ENCODE assay signal across 26 cellular contexts in genomic region chr10:114802177-114802576, GRCh38.
"Had no signal": no experiment of that assay in that cellular context is flagged by ENCODE, and none has a peak within 500 bp of the region (broad histone marks: within the 10 kb centered on the region; RNA-seq: fewer than 3 reads in every experiment).

No MANE protein-coding gene starts in this region.

- H3K4me3 ChIP-seq: dorsolateral prefrontal cortex, lower lobe of right lung, pancreas, right lobe of liver, suprapubic skin, transverse colon, uterus had no signal

- H3K27ac Mint-ChIP-seq: activated B cell treated with CpG ODN at 0.5 μM for 24 hours; activated naive CD8-positive, alpha-beta T cell; endodermal cell had no signal

- H3K9me3 ChIP-seq: lower lobe of right lung, neutrophil, pancreas, right lobe of liver, suprapubic skin, transverse colon, uterus had no signal

- ATAC-seq: lower lobe of right lung, pancreas, right lobe of liver had no signal

- H3K27me3 ChIP-seq: dorsolateral prefrontal cortex, neutrophil, pancreas, right lobe of liver, suprapubic skin, transverse colon, uterus had no signal

- H3K36me3 ChIP-seq: lower lobe of right lung, neutrophil, pancreas, right lobe of liver, suprapubic skin, transverse colon, uterus had no signal

- H3K27ac ChIP-seq: dorsolateral prefrontal cortex, epithelial cell of prostate, lower lobe of right lung, neutrophil, pancreas, right lobe of liver, suprapubic skin, transverse colon, uterus had no signal

- DNase-seq: activated B cell treated with CpG ODN at 0.5 μM for 24 hours; activated gamma-delta T cell; activated T-cell treated with anti-CD3 and anti-CD28 coated beads, Interleukin-2, amount 50 U/mL, for 24 hours; amygdala; caudate nucleus; dorsolateral prefrontal cortex; endodermal cell; foreskin fibroblast; left cardiac atrium; lower lobe of right lung; pancreas; right lobe of liver; small intestine; stimulated activated CD4-positive, alpha-beta T cell treated with anti-CD3 and anti-CD28 coated beads, Interleukin-15, amount 100 ng/mL, for 24 hours; stimulated activated CD4-positive, alpha-beta T cell treated with anti-CD3 and anti-CD28 coated beads, Interleukin-2, amount 100 ng/mL, for 48 hours; stimulated activated naive CD8-positive, alpha-beta T cell treated with anti-CD3 and anti-CD28 coated beads, Interleukin-15, amount 100 ng/mL, for 72 hours; SW 1271; transverse colon; uterus had no signal

- FAIRE-seq: colon, islet of Langerhans, pancreas, small intestine had no signal

- H3K9me3 Mint-ChIP-seq: activated B cell treated with CpG ODN at 0.5 μM for 24 hours; activated T-cell treated with anti-CD3 and anti-CD28 coated beads, Interleukin-2, amount 50 U/mL, for 24 hours; endodermal cell; naive thymus-derived CD8-positive, alpha-beta T cell had no signal

- H3K4me1 ChIP-seq: lower lobe of right lung, pancreas, right lobe of liver, suprapubic skin, transverse colon, uterus had no signal

- H3K4me3 Mint-ChIP-seq: activated B cell treated with CpG ODN at 0.5 μM for 24 hours; activated naive CD8-positive, alpha-beta T cell; activated T-cell treated with anti-CD3 and anti-CD28 coated beads, Interleukin-2, amount 50 U/mL, for 24 hours; endodermal cell; stimulated activated naive CD8-positive, alpha-beta T cell treated with anti-CD3 and anti-CD28 coated beads, Interleukin-15, amount 100 ng/mL, for 72 hours had no signal

- H3K27me3 Mint-ChIP-seq: activated naive CD8-positive, alpha-beta T cell; activated T-cell treated with anti-CD3 and anti-CD28 coated beads, Interleukin-2, amount 50 U/mL, for 24 hours; stimulated activated naive CD8-positive, alpha-beta T cell treated with anti-CD3 and anti-CD28 coated beads, Interleukin-15, amount 100 ng/mL, for 72 hours had no signal

- H3K4me1 Mint-ChIP-seq: endodermal cell had no signal

- H3K36me3 Mint-ChIP-seq: activated naive CD8-positive, alpha-beta T cell had no signal
